Comparison of ENCODE assay signal across 8 cellular contexts in the genomic region with DNA sequence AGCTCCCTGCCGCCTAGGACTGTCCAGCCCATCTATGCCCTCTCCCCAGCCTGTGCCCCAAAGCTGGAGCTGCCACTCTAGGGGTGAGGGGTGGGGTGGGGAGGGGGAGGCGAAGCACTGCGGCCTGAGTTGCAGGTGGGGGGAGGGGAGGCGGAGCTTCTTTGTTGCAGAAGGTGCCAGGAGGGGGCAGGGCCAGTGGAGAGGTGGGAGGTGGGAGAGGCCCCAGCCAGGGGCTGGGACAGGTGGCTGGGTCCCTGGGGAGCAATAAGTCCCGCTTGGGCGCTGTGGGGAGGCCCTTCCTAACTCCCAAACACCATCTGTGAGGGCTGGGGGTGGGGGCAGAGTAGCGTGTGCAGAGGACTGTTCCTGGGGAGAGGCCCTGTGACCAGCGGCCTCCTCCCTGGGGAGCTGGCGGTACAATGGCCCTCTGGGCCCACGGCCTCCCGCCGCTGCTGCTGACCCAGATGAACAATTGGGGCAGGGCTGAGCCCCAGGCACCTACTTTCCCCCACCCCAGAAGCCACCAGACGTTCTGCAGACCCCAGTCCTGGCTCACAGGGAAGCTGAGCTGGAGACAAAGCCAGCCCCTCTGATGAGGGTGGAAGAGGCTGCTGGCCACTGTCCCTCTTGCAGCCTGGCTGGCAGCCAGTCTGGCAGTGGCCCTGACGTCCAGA. TPM values are rescaled to one million over a fixed set of nuclear protein-coding genes. Genes with fewer than 3 reads are reported as not detected.
DNase-seq lines count a peak whose midpoint lies in the region; TF ChIP-seq lines count a peak whose summit lies in the region.

No MANE protein-coding gene starts in this region.

- no peaks in the 10 kb centered on the region for H3K36me3 Mint-ChIP-seq in osteocyte (ENCODE audit: unreplicated experiment)

- H3K4me3 Mint-ChIP-seq in osteocyte (ENCODE audit: unreplicated experiment): peak overlapping the region; percentile 70

- H3K4me3 ChIP-seq in left ventricle myocardium inferior (peak overlapping the region; percentile 74), breast epithelium (peak overlapping the region in 2 of 3 donors; percentile 63 to 82)

- H3K4me1 ChIP-seq in left ventricle myocardium inferior (peaks cover 61% of the 10 kb centered on the region), breast epithelium (peaks cover 14 to 23% of the 10 kb centered on the region in 2 donors)

- no peaks in the 10 kb centered on the region for H3K27me3 Mint-ChIP-seq in osteocyte (ENCODE audit: unreplicated experiment)

- peaks cover 49% of the 10 kb centered on the region for H3K27me3 ChIP-seq in left ventricle myocardium inferior (ENCODE audit: low read depth)
- H3K27me3 ChIP-seq in breast epithelium: no peaks in the 10 kb centered on the region

- H3K27ac ChIP-seq in left ventricle myocardium inferior (replicated peaks) (no peak overlapping the region), breast epithelium (peak overlapping the region in 1 of 2 donors; percentile 82)

- TF ChIP-seq POLR2A in breast epithelium (IDR thresholded peaks at IDR 0.05): no peak

- DNase-seq in left ventricle myocardium inferior (no peak), cardiac septum (ENCODE audit: low spot score) (no peak), NCI-H2107 treated with DMSO at 0.1 percent for 48 hours (lab: John Stamatoyannopoulos, UW; ENCODE audit: unreplicated experiment) (peak; percentile 93), breast epithelium (ENCODE audit: low spot score in 2 of 2) (no peak), osteocyte (ENCODE audit: extremely low spot score, unreplicated experiment) (no peak)
- DNase-seq in activated naive CD4-positive, alpha-beta T cell treated with Interleukin-2 at 50 U/mL for 16 hours: no peak
- DNase-seq in stimulated activated CD8-positive, alpha-beta memory T cell treated with anti-CD3 and anti-CD28 coated beads, Interleukin-4, amount 100 ng/mL, for 48 hours: no peak
- DNase-seq in activated T-cell treated with anti-CD3 and anti-CD28 coated beads, Interleukin-2, amount 50 U/mL, for 1 hour: no peak

- H3K9me3 ChIP-seq in left ventricle myocardium inferior (replicated peaks) (no peaks in the 10 kb centered on the region), breast epithelium (no peaks in the 10 kb centered on the region)

- no peak for TF ChIP-seq CTCF in left ventricle myocardium inferior (IDR thresholded peaks at IDR 0.05; ENCODE audit: borderline replicate concordance)
- no peak for TF ChIP-seq CTCF in breast epithelium (IDR thresholded peaks at IDR 0.05)
- no peak for TF ChIP-seq CTCF in osteocyte (IDR thresholded peaks at IDR 0.05)

- intact Hi-C loops in left ventricle myocardium inferior (cut with micrococcal nuclease): no loop called here
- intact Hi-C loops in cardiac septum (cut with DNase I): no loop called here
- intact Hi-C loops in breast epithelium (cut with DNase I; ENCODE audit: low total_unique reads): no loop called here

- peaks cover 34% of the 10 kb centered on the region for H3K4me1 Mint-ChIP-seq in osteocyte (ENCODE audit: unreplicated experiment)

- no peaks in the 10 kb centered on the region for H3K9me3 Mint-ChIP-seq in osteocyte (ENCODE audit: unreplicated experiment)

- H3K36me3 ChIP-seq in left ventricle myocardium inferior: no peaks in the 10 kb centered on the region
- H3K36me3 ChIP-seq in breast epithelium: no peaks in the 10 kb centered on the region

- H3K27ac Mint-ChIP-seq in osteocyte (ENCODE audit: unreplicated experiment): no peak overlapping the region

RNA-seq across cellular contexts. Expression of a gene that starts 2.2 kb away (rescaled TPM):
- total RNA-seq in left ventricle myocardium inferior (0.14 TPM), cardiac septum (0.30 TPM), breast epithelium (not detected), osteocyte (1.4 and 1.8 TPM in 2 replicates)

RNA-seq across cellular contexts. Expression of a gene that starts 6.1 kb away (rescaled TPM):
- total RNA-seq in left ventricle myocardium inferior (11.1 TPM), cardiac septum (8.3 TPM), breast epithelium (10 to 100 TPM in 2 of 3 donors, 1 to 10 TPM in 1; 8.8 to 22.0 (median 16.7) TPM), osteocyte (15.4 and 17.4 TPM in 2 replicates)

RNA-seq across cellular contexts. Expression of a gene that starts 9.0 kb away (rescaled TPM):
- total RNA-seq in left ventricle myocardium inferior (1.3 TPM), cardiac septum (0.51 TPM), breast epithelium (1 to 10 TPM in 1 of 3 donors, under 1 TPM in 1, not detected in 1; 0.98 to 1.0 TPM), osteocyte (4.4 and 6.7 TPM in 2 replicates)

RNA-seq across cellular contexts. Expression of a gene that starts 39.6 kb away (rescaled TPM):
- 0.96 TPM for total RNA-seq in left ventricle myocardium inferior
- total RNA-seq in cardiac septum: 0.86 TPM
- 1 to 10 TPM; 1.6 to 2.9 (median 2.7) TPM for total RNA-seq in breast epithelium
- 8.0 and 10.0 TPM in 2 replicates for total RNA-seq in osteocyte

RNA-seq across cellular contexts. Expression of a gene that starts 44.9 kb away (rescaled TPM):
- total RNA-seq in left ventricle myocardium inferior (128 TPM), cardiac septum (137 TPM), breast epithelium (10 to 100 TPM; 27.5 to 70.2 (median 45.4) TPM), osteocyte (208 and 211 TPM in 2 replicates)
